Comparison of ENCODE assay signal across 8 cellular contexts in genomic region chr11:13462928-13463778, GRCh38.
A peak's percentile ranks its signal among the peaks of the same experiment; 100 is the strongest.
DNase-seq lines count a peak whose midpoint lies in the region; ATAC-seq and TF ChIP-seq lines count a peak whose summit lies in the region.

Gene BTBD10 (minus strand): TSS chr11:13463222. CDS start chr11:13445124, 18,098 bp downstream.

- peaks cover 13% of the 10 kb centered on the region for H3K36me3 Mint-ChIP-seq in central memory CD8-positive, alpha-beta T cell (ENCODE audit: insufficient read depth)

- DNase-seq in AML-193 (lab: John Stamatoyannopoulos, UW) (peak; percentile 82 to 87), NCI-H446 treated with DMSO at 0.1 percent for 48 hours (lab: John Stamatoyannopoulos, UW) (peak; percentile 87), islet precursor cell (peak; percentile 97)
- peak; percentile 83 to 87 for DNase-seq in central memory CD8-positive, alpha-beta T cell (ENCODE audit: low spot score in 2 of 2)
- DNase-seq in stimulated activated CD4-positive, alpha-beta T cell treated with anti-CD3 and anti-CD28 coated beads, Interleukin-12 subunit alpha, Interleukin-12 subunit beta, amount 100 ng/mL, for 4 hours, result peak; percentile 88

- no peaks in the 10 kb centered on the region for H3K9me3 Mint-ChIP-seq in central memory CD8-positive, alpha-beta T cell

- H3K27me3 Mint-ChIP-seq in central memory CD8-positive, alpha-beta T cell, result no peaks in the 10 kb centered on the region

- peak; percentile 96 for TF ChIP-seq POLR2A in GM19099 (IDR thresholded peaks at IDR 0.05; ENCODE audit: extremely low read depth, insufficient read length, low read depth)

- peaks cover 48% of the 10 kb centered on the region for H3K4me1 Mint-ChIP-seq in central memory CD8-positive, alpha-beta T cell

- peak; percentile 91 for ATAC-seq in HG03378 (IDR thresholded peaks at IDR 0.05; ENCODE audit: unreplicated experiment)
- ATAC-seq in activated CD4-positive, CD25-positive, alpha-beta regulatory T cell treated with anti-CD3 and anti-CD28 coated beads, Interleukin-2, amount 50 U/mL, for 24 hours, result peak; percentile 99 to 100
- peak; percentile 98 for ATAC-seq in central memory CD8-positive, alpha-beta T cell (replicated peaks; ENCODE audit: extremely low read depth, poor library complexity, severe bottlenecking)

- peak within 1 kb of the TSS; percentile 94 for H3K4me3 Mint-ChIP-seq in central memory CD8-positive, alpha-beta T cell

- peak within 1 kb of the TSS; percentile 97 for H3K27ac Mint-ChIP-seq in central memory CD8-positive, alpha-beta T cell (ENCODE audit: low read depth)

Comparison
In these comparisons a context has a peak if more than half of its experiments do, and no peak if none do; other contexts are left out.
1. Peak in every context shown above with its lines: DNase-seq and ATAC-seq.